Comparison of ENCODE assay signal across 8 cellular contexts in genomic region chr12:53451661-53452158, GRCh38. TPM values are rescaled to one million over a fixed set of nuclear protein-coding genes. Genes with fewer than 3 reads are reported as not detected.
DNase-seq lines count a peak whose midpoint lies in the region; ATAC-seq and TF ChIP-seq lines count a peak whose summit lies in the region.

Gene PCBP2 (plus strand): TSS chr12:53452102. CDS start chr12:53454801, 2,699 bp downstream.

- no peaks in the 10 kb centered on the region for H3K9me3 ChIP-seq in heart right ventricle

- peaks cover 25% of the 10 kb centered on the region for H3K4me1 Mint-ChIP-seq in progenitor cell of endocrine pancreas (ENCODE audit: low read depth)

- H3K27me3 Mint-ChIP-seq in progenitor cell of endocrine pancreas, result no peaks in the 10 kb centered on the region

- intact Hi-C loops in heart right ventricle (cut with DNase I), result loop anchor here in 7 of 10 donors (1.0 to 10.0 kb wide), 6 partner anchors 10 to 56 kb away; partner anchors contain the start of genes TARBP2 (in 5 of the 7), NPFF (in 2 of the 7) and PRR13 (in 1 of the 7)

- peak; percentile 95 for DNase-seq in NCI-H1436 treated with DMSO at 0.1 percent for 48 hours (lab: John Stamatoyannopoulos, UW)
- peak; percentile 95 to 99 (median 97) for DNase-seq in T-helper 1 cell
- peak; percentile 100 for DNase-seq in amniotic epithelial cell (ENCODE audit: low read depth)
- peak; percentile 97 to 99 for DNase-seq in heart right ventricle
- peak; percentile 96 for DNase-seq in progenitor cell of endocrine pancreas (ENCODE audit: low spot score, unreplicated experiment)

- peaks cover 24% of the 10 kb centered on the region for H3K36me3 Mint-ChIP-seq in progenitor cell of endocrine pancreas (ENCODE audit: insufficient read depth)

- TF ChIP-seq CTCF in GM12875 (IDR thresholded peaks at IDR 0.05; ENCODE audit: borderline replicate concordance, insufficient read depth, low read depth, low read length) (peak; percentile 92), heart right ventricle (IDR thresholded peaks at IDR 0.05) (peak; percentile 68 to 97 (median 87)), progenitor cell of endocrine pancreas (IDR thresholded peaks at IDR 0.05; ENCODE audit: unreplicated experiment) (peak; percentile 81)

- no peaks in the 10 kb centered on the region for H3K9me3 Mint-ChIP-seq in progenitor cell of endocrine pancreas (ENCODE audit: low read depth)

- H3K4me3 ChIP-seq in GM12875 (ENCODE audit: low read depth, low read length) (peak within 1 kb of the TSS; percentile 76), heart right ventricle (peak within 1 kb of the TSS; percentile 44 to 90 (median 68)), urinary bladder (ENCODE audit: low read depth, low read length) (peak within 1 kb of the TSS; percentile 70)

- peak within 1 kb of the TSS; percentile 100 for H3K27ac Mint-ChIP-seq in progenitor cell of endocrine pancreas

- ATAC-seq in HG02840 (IDR thresholded peaks at IDR 0.05; ENCODE audit: low FRiP score, unreplicated experiment), result peak; percentile 96
- peak; percentile 96 to 98 (median 98) for ATAC-seq in heart right ventricle

- no peaks in the 10 kb centered on the region for H3K27me3 ChIP-seq in heart right ventricle

- H3K27ac ChIP-seq in heart right ventricle (peak within 1 kb of the TSS; percentile 72 to 98 (median 93)), urinary bladder (ENCODE audit: low read depth) (peak within 1 kb of the TSS; percentile 93)

- H3K4me1 ChIP-seq in heart right ventricle, result peaks cover 3 to 40% (median 34%) of the 10 kb centered on the region in 9 donors
- no peaks in the 10 kb centered on the region for H3K4me1 ChIP-seq in urinary bladder (ENCODE audit: insufficient read depth)

- peaks cover 0 to 54% (median 28%) of the 10 kb centered on the region in 9 donors for H3K36me3 ChIP-seq in heart right ventricle
- H3K36me3 ChIP-seq in urinary bladder (ENCODE audit: insufficient read depth), result peaks cover 2% of the 10 kb centered on the region

- peak within 1 kb of the TSS; percentile 98 for H3K4me3 Mint-ChIP-seq in progenitor cell of endocrine pancreas (ENCODE audit: low read depth)

- WGBS in heart right ventricle, 2 donors, result 0% methylated on average over 27 to 29 of the region's 32 CpGs
- under 1% methylated on average over 32 of the region's 32 CpGs for WGBS in urinary bladder

RNA-seq across cellular contexts. Expression of gene PCBP2, which starts in this region (rescaled TPM):
- total RNA-seq in heart right ventricle (100 to 1,000 TPM; 492 to 579 (median 559) TPM), progenitor cell of endocrine pancreas (1,366 and 1,400 TPM in 2 replicates), urinary bladder (395 TPM)
- polyA plus RNA-seq in heart right ventricle (100 to 1,000 TPM; 281 to 288 TPM), urinary bladder (420 TPM)

Comparison
In these comparisons a context has a peak if more than half of its experiments do, and no peak if none do; other contexts are left out.
1. Peak in every context shown above with its lines: DNase-seq, ATAC-seq, H3K4me3 ChIP-seq and H3K27ac ChIP-seq.